ENCODE assay signal across 26 cellular contexts in the genomic region with DNA sequence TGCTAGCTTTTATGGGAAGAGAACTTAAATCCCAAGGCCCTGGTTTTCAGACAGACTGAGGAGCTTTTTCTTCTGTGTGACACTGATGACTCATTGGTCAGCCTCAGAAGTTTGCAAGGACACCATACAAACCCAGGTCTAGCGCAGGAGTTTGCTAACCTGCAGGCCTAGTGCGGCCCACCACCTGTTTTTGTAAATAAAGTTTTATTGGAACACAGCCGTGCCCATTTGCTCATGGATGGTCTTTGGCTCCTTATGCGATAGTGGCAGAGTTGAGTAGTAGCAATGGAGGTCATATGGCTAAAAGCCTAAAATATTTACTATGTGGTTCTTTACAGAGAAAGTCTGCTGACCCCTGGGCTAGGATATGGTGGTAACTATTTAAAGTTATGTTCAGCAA.
"Had no signal": no experiment of that assay in that cellular context is flagged by ENCODE, and none has a peak within 500 bp of the region (broad histone marks: within the 10 kb centered on the region; RNA-seq: fewer than 3 reads in every experiment).

No MANE protein-coding gene starts in this region.

- H3K4me1 ChIP-seq: colonic mucosa, gastroesophageal sphincter, heart left ventricle, left lung, lower lobe of right lung had no signal

- H3K9me3 ChIP-seq: colonic mucosa, esophagus squamous epithelium, gastroesophageal sphincter, heart left ventricle, left lung, lower lobe of right lung, mucosa of descending colon had no signal

- H3K79me2 ChIP-seq: hepatocyte had no signal

- H3K27ac ChIP-seq: colonic mucosa, epithelial cell of prostate, esophagus squamous epithelium, gastroesophageal sphincter, heart left ventricle, hepatocyte, left lung, lower lobe of right lung had no signal

- DNase-seq: colonic mucosa; cortex of kidney; effector CD8-positive, alpha-beta T cell; effector memory CD8-positive, alpha-beta T cell; endodermal cell; erythroblast; esophagus squamous epithelium; foreskin fibroblast; foreskin melanocyte; heart left ventricle; hypothalamus; immature natural killer cell; islet precursor cell; kidney; kidney glomerular epithelial cell; left colon; left lung; left ventricle myocardium superior; lower lobe of right lung; mesenchymal stem cell; mucosa of descending colon; naive B cell had no signal

- H2AFZ ChIP-seq: hepatocyte had no signal

- H3K4me3 ChIP-seq: colonic mucosa, esophagus squamous epithelium, gastroesophageal sphincter, heart left ventricle, hepatocyte, left lung, lower lobe of right lung, mucosa of descending colon had no signal

- H3K4me2 ChIP-seq: hepatocyte had no signal

- ATAC-seq: effector memory CD8-positive, alpha-beta T cell; esophagus mucosa; gastroesophageal sphincter; heart left ventricle; left colon; left lung; left ventricle myocardium superior; lower lobe of right lung; mucosa of descending colon had no signal

- H3K27me3 ChIP-seq: colonic mucosa, esophagus squamous epithelium, gastroesophageal sphincter, heart left ventricle, hepatocyte, left lung had no signal

- H3K36me3 ChIP-seq: colonic mucosa, left lung, lower lobe of right lung had no signal

- FAIRE-seq: kidney had no signal
